ENCODE assay signal across 11 cellular contexts in genomic region chr9:129145316-129145715, GRCh38. TPM values are rescaled to one million over a fixed set of nuclear protein-coding genes. Genes with fewer than 3 reads are reported as not detected.
DNase-seq lines count a peak whose midpoint lies in the region; ATAC-seq, FAIRE-seq and TF ChIP-seq lines count a peak whose summit lies in the region.
"Had no signal": no experiment of that assay in that cellular context is flagged by ENCODE, and none has a peak within 500 bp of the region (broad histone marks: within the 10 kb centered on the region; RNA-seq: fewer than 3 reads in every experiment).

No MANE protein-coding gene starts in this region.

- TF ChIP-seq RAD21 in liver (IDR thresholded peaks at IDR 0.05), result no peak
- no peak for TF ChIP-seq RAD21 in HepG2 (CRISPR knock-in tag; IDR thresholded peaks at IDR 0.05)

- 87% methylated on average over 2 of the region's 2 CpGs for WGBS in liver
- WGBS in HepG2 (ENCODE audit: low lambda C conversion rate), result 100% methylated on average over 1 of the region's 2 CpGs
- 36 to 47% methylated on average over 2 of the region's 2 CpGs for WGBS in heart right ventricle, 2 donors
- no CpG with 5 or more reads among the region's 2 CpGs for WGBS in trophoblast cell (ENCODE audit: extremely low coverage, insufficient coverage, insufficient read length)

- no peak overlapping the region for H3K23ac ChIP-seq in trophoblast cell (ENCODE audit: low read length)

- peak overlapping the region; percentile 91 for H3K14ac ChIP-seq in trophoblast cell (ENCODE audit: low read length)

- ATAC-seq in HepG2 (no peak), heart right ventricle (no peak), HG03457 (IDR thresholded peaks at IDR 0.05; ENCODE audit: unreplicated experiment) (no peak)

- H3K4me1 ChIP-seq in liver (ENCODE audit: control insufficient read depth in 4 of 4, insufficient read depth in 4 of 4, low read length in 3 of 4) (peaks cover 7 to 44% (median 27%) of the 10 kb centered on the region in 4 donors), HepG2 (ENCODE audit: insufficient read depth, low read length) (peaks cover 52% of the 10 kb centered on the region), heart right ventricle (peaks cover 59 to 82% (median 80%) of the 10 kb centered on the region in 9 donors), trophoblast cell (ENCODE audit: control insufficient read depth in 1 of 2, insufficient read depth in 2 of 2, low read length in 2 of 2) (peaks cover 56 to 71% of the 10 kb centered on the region in 2 experiments)

- H3K36me3 ChIP-seq in liver (ENCODE audit: control insufficient read depth in 4 of 4, insufficient read depth in 3 of 4, low read depth in 1 of 4, low read length in 3 of 4) (peaks cover 6 to 23% (median 11%) of the 10 kb centered on the region in 4 donors), HepG2 (replicated peaks in 1 of 2; ENCODE audit: control insufficient read depth in 1 of 2, insufficient read depth in 2 of 2, low read length in 2 of 2) (peaks cover 9 to 29% of the 10 kb centered on the region in 2 experiments), heart right ventricle (peaks cover 0 to 61% (median 6%) of the 10 kb centered on the region in 9 donors), trophoblast cell (ENCODE audit: control insufficient read depth in 1 of 2, insufficient read depth in 2 of 2, low read length in 2 of 2) (peaks cover 36 to 42% of the 10 kb centered on the region in 2 experiments)

- peaks cover 61% of the 10 kb centered on the region for H3K79me1 ChIP-seq in trophoblast cell (ENCODE audit: low read length)

- TF ChIP-seq EP300 in HepG2 (IDR thresholded peaks at IDR 0.05; ENCODE audit: low read depth in 2 of 2, low read length in 2 of 2), result no peak
- TF ChIP-seq EP300 in HepG2 (CRISPR knock-in tag; IDR thresholded peaks at IDR 0.05; ENCODE audit: borderline replicate concordance), result no peak

- no peak for FAIRE-seq in HepG2 (lab: Jason Lieb, UNC)

- DNase-seq in HepG2 (ENCODE audit: low spot score), result no peak
- DNase-seq in heart right ventricle, result no peak
- DNase-seq in trophoblast cell, result no peak
- no peak for DNase-seq in COLO668 (lab: John Stamatoyannopoulos, UW; ENCODE audit: unreplicated experiment)
- DNase-seq in stimulated activated CD4-positive, alpha-beta T cell treated with anti-CD3 and anti-CD28 coated beads, Interleukin-4, amount 100 ng/mL, for 1 hour, result no peak
- no peak for DNase-seq in SKM-1 treated with dmso at 0.1 percent for 144 hours (lab: John Stamatoyannopoulos, UW; ENCODE audit: unreplicated experiment)
- DNase-seq: effector CD8-positive, alpha-beta T cell; NCI-H2029 treated with DMSO at 0.1 percent for 48 hours; OCI-M1 had no signal

- TF ChIP-seq CTCF in liver (IDR thresholded peaks at IDR 0.05; ENCODE audit: low read depth, low read length, missing input control) (no peak), HepG2 (CRISPR knock-in tag; IDR thresholded peaks at IDR 0.05) (no peak), heart right ventricle (IDR thresholded peaks at IDR 0.05) (no peak)

- H2BK12ac ChIP-seq in trophoblast cell (ENCODE audit: low read length), result peak overlapping the region; percentile 91

- H3K27ac ChIP-seq in liver (ENCODE audit: low read depth in 1 of 2, low read length in 2 of 2) (peak overlapping the region; percentile 61 to 62), HepG2 (ENCODE audit: extremely low read length, insufficient read depth, low read length) (no peak overlapping the region), heart right ventricle (peak overlapping the region; percentile 65 to 100 (median 100)), trophoblast cell (ENCODE audit: low read depth, low read length) (peak overlapping the region; percentile 98)

- no TSS peak for BruUV-seq in HepG2 (replicated peaks; lab: Mats Ljungman, UMichigan)

- peak overlapping the region; percentile 49 for H2AK5ac ChIP-seq in trophoblast cell (ENCODE audit: low read length)

- no peak for TF ChIP-seq POLR2A in HepG2 (IDR thresholded peaks at IDR 0.05; ENCODE audit: insufficient read depth in 1 of 2, low read depth in 2 of 2, low read length in 2 of 2)

- H3K4me3 ChIP-seq in liver (ENCODE audit: low read depth in 1 of 3, low read length in 3 of 3) (no peak overlapping the region), HepG2 (replicated peaks in 1 of 3; ENCODE audit: insufficient read depth in 1 of 3, low read depth in 2 of 3, low read length in 3 of 3) (no peak overlapping the region), heart right ventricle (peak overlapping the region in 1 of 10 donors; percentile 6), trophoblast cell (ENCODE audit: low read depth, low read length) (no peak overlapping the region)

- intact Hi-C loops in HepG2 (cut with micrococcal nuclease; ENCODE audit: unreplicated experiment) (no loop called here), heart right ventricle (cut with DNase I) (loop anchor here in 4 of 10 donors (2.0 to 10.0 kb wide), 3 partner anchors 23 to 349 kb away; no protein-coding TSS in a partner anchor)

- peak overlapping the region; percentile 97 for H2BK120ac ChIP-seq in trophoblast cell (ENCODE audit: insufficient read depth, low read length, poor library complexity)

- H2BK5ac ChIP-seq in trophoblast cell (ENCODE audit: low read depth, low read length, poor library complexity), result peak overlapping the region; percentile 84

- peak overlapping the region; percentile 96 for H3K18ac ChIP-seq in trophoblast cell (ENCODE audit: low read length)

- POLR2A ChIA-PET in HepG2 (lab: Yijun Ruan, JAX), result interaction anchor here (1.1 kb wide), 1 partner anchor 33 kb away, joined by 3 read pairs; the partner anchor contains the start of gene IER5L

- H3K79me2 ChIP-seq in HepG2 (ENCODE audit: insufficient read depth, low read length) (peaks cover 6% of the 10 kb centered on the region), trophoblast cell (ENCODE audit: control insufficient read depth, insufficient read depth, low read length, poor library complexity) (peaks cover 31% of the 10 kb centered on the region)

- H3K4me2 ChIP-seq in HepG2 (ENCODE audit: low read depth, low read length), result no peak overlapping the region
- H3K4me2 ChIP-seq in trophoblast cell (ENCODE audit: low read length), result peak overlapping the region; percentile 7

- no peaks in the 10 kb centered on the region for H3K9me3 ChIP-seq in liver (ENCODE audit: control insufficient read depth in 4 of 4, low read length in 3 of 4)
- no peaks in the 10 kb centered on the region for H3K9me3 ChIP-seq in HepG2 (ENCODE audit: low read length)
- no peaks in the 10 kb centered on the region for H3K9me3 ChIP-seq in heart right ventricle
- H3K9me3 ChIP-seq in trophoblast cell (ENCODE audit: insufficient read depth, low read depth, low read length), result no peaks in the 10 kb centered on the region

- H3K27me3 ChIP-seq in liver (ENCODE audit: control insufficient read depth in 4 of 4, insufficient read depth in 4 of 4, low read length in 3 of 4) (no peaks in the 10 kb centered on the region), HepG2 (ENCODE audit: control insufficient read depth in 1 of 2, insufficient read depth in 2 of 2, low read length in 2 of 2) (no peaks in the 10 kb centered on the region), heart right ventricle (no peaks in the 10 kb centered on the region), trophoblast cell (ENCODE audit: insufficient read depth, low read length) (no peaks in the 10 kb centered on the region)

- CTCF ChIA-PET in HepG2 (lab: Yijun Ruan, JAX; ENCODE audit: low intra/inter-chr PET ratio, low total read pairs), result interaction anchor here (1.6 kb wide), 1 partner anchor 37 kb away, joined by 3 read pairs; no protein-coding TSS in a partner anchor

- no peak overlapping the region for H3K9ac ChIP-seq in liver (ENCODE audit: low read depth in 1 of 2, low read length in 2 of 2)
- H3K9ac ChIP-seq in HepG2 (ENCODE audit: insufficient read depth, low read depth, low read length), result no peak overlapping the region
- H3K9ac ChIP-seq in trophoblast cell (ENCODE audit: low read length), result no peak overlapping the region

- H4K91ac ChIP-seq in trophoblast cell (ENCODE audit: low read depth, low read length), result peak overlapping the region; percentile 97

- H3K4ac ChIP-seq in trophoblast cell (ENCODE audit: low read depth, low read length), result peak overlapping the region; percentile 76

- peak overlapping the region; percentile 79 for H4K12ac ChIP-seq in trophoblast cell (ENCODE audit: low read depth, low read length)

- H2AFZ ChIP-seq in HepG2 (ENCODE audit: low read length) (no peak overlapping the region), trophoblast cell (ENCODE audit: insufficient read depth, low read length, poor library complexity) (peak overlapping the region; percentile 61)

- H4K20me1 ChIP-seq in HepG2 (ENCODE audit: insufficient read depth, low read length), result no peaks in the 10 kb centered on the region

- in situ Hi-C loops in HepG2 (cut with HindIII; ENCODE audit: extremely low pct_ligation_motif_present, low pct_unique_long_range_greater_than_20kb), result no loop called here

- peak overlapping the region; percentile 72 for H4K8ac ChIP-seq in trophoblast cell (ENCODE audit: low read depth, low read length)

RNA-seq across cellular contexts. Expression of gene IER5L, which starts 32.7 kb away (rescaled TPM):
- total RNA-seq in liver (1 to 10 TPM; 1.9 to 3.0 TPM), HepG2 (2016; rRNA removed; fragmentation: Illumina TruSeq; extraction: Trizol) (2.5 and 3.3 TPM in 2 replicates), heart right ventricle (10 to 100 TPM in 1 of 10 donors, 1 to 10 TPM in 9; 1.2 to 13.7 (median 5.6) TPM)
- polyA plus RNA-seq in liver (1 to 10 TPM in 1 of 2 donors, under 1 TPM in 1; 0.40 to 3.3 TPM), HepG2 (2011; rRNA removed) (1.8 and 3.6 TPM in 2 replicates), heart right ventricle (10 to 100 TPM in 1 of 2 donors, 1 to 10 TPM in 1; 5.0 to 26.3 TPM)
- 2.4 and 2.5 TPM in 2 replicates for total RNA-seq in HepG2 (2016; cell fraction: cytosol; rRNA removed; fragmentation: Illumina TruSeq; extraction: Trizol; ENCODE audit: low read depth)
- total RNA-seq in HepG2 (2016; cell fraction: insoluble cytoplasmic fraction; rRNA removed; fragmentation: Illumina TruSeq; extraction: Trizol), result 2.6 and 3.2 TPM in 2 replicates
- 2.0 and 2.7 TPM in 2 replicates for total RNA-seq in HepG2 (2016; cell fraction: membrane; rRNA removed; fragmentation: Illumina TruSeq; extraction: Trizol)
- 0.84 and 1.2 TPM in 2 replicates for total RNA-seq in HepG2 (2016; cell fraction: nucleus; rRNA removed; fragmentation: Illumina TruSeq; extraction: Trizol)
- 2.1 and 3.1 TPM in 2 replicates for polyA plus RNA-seq in HepG2 (2011; cell fraction: cytosol; rRNA removed)
- 4.4 and 4.5 TPM in 2 replicates for polyA plus RNA-seq in HepG2 (2011; cell fraction: nucleus; rRNA removed)
- polyA plus RNA-seq in HepG2 (2012), result 1.5 and 2.6 TPM in 2 replicates
- polyA plus RNA-seq in HepG2 (2016; cell fraction: cytosol; fragmentation: Illumina TruSeq; extraction: Trizol; ENCODE audit: low read depth), result 0.59 and 0.61 TPM in 2 replicates
- polyA plus RNA-seq in HepG2 (2016; cell fraction: insoluble cytoplasmic fraction; fragmentation: Illumina TruSeq; extraction: Trizol; ENCODE audit: low read depth), result 2.2 and 2.5 TPM in 2 replicates
- 0.52 and 0.74 TPM in 2 replicates for polyA plus RNA-seq in HepG2 (2016; cell fraction: membrane; fragmentation: Illumina TruSeq; extraction: Trizol; ENCODE audit: low read depth)
- 1.3 and 2.1 TPM in 2 replicates for polyA plus RNA-seq in HepG2 (2016; cell fraction: nucleus; fragmentation: Illumina TruSeq; extraction: Trizol; ENCODE audit: insufficient read depth, low read depth)
- 5.5 and 12.0 TPM in 2 replicates for polyA minus RNA-seq in HepG2 (2011; rRNA and poly(A)+ RNA removed; ENCODE audit: low replicate concordance)
- 5.6 and 6.2 TPM in 2 replicates for polyA minus RNA-seq in HepG2 (2011; cell fraction: cytosol; rRNA and poly(A)+ RNA removed)
- polyA minus RNA-seq in HepG2 (2011; cell fraction: nucleus; rRNA and poly(A)+ RNA removed), result 1.2 and 1.9 TPM in 2 replicates
- polyA plus RNA-seq in trophoblast cell (2013), result 63.3 and 64.2 TPM in 2 replicates

RNA-seq across cellular contexts. Expression of gene PTPA, which starts 34.1 kb away (rescaled TPM):
- total RNA-seq in liver (10 to 100 TPM; 27.6 to 42.6 TPM), HepG2 (2016; rRNA removed; fragmentation: Illumina TruSeq; extraction: Trizol) (105 and 109 TPM in 2 replicates), heart right ventricle (100 to 1,000 TPM; 169 to 227 (median 187) TPM)
- polyA plus RNA-seq in liver (10 to 100 TPM; 34.1 to 66.0 TPM), HepG2 (2011; rRNA removed) (79.3 and 86.0 TPM in 2 replicates), heart right ventricle (100 to 1,000 TPM; 106 to 176 TPM)
- total RNA-seq in HepG2 (2016; cell fraction: cytosol; rRNA removed; fragmentation: Illumina TruSeq; extraction: Trizol; ENCODE audit: low read depth), result 13.7 and 14.3 TPM in 2 replicates
- 107 and 108 TPM in 2 replicates for total RNA-seq in HepG2 (2016; cell fraction: insoluble cytoplasmic fraction; rRNA removed; fragmentation: Illumina TruSeq; extraction: Trizol)
- 42.5 and 49.9 TPM in 2 replicates for total RNA-seq in HepG2 (2016; cell fraction: membrane; rRNA removed; fragmentation: Illumina TruSeq; extraction: Trizol)
- total RNA-seq in HepG2 (2016; cell fraction: nucleus; rRNA removed; fragmentation: Illumina TruSeq; extraction: Trizol), result 57.5 and 66.5 TPM in 2 replicates
- polyA plus RNA-seq in HepG2 (2011; cell fraction: cytosol; rRNA removed), result 78.6 and 93.8 TPM in 2 replicates
- 64.7 and 73.4 TPM in 2 replicates for polyA plus RNA-seq in HepG2 (2011; cell fraction: nucleus; rRNA removed)
- 58.7 and 58.8 TPM in 2 replicates for polyA plus RNA-seq in HepG2 (2012)
- polyA plus RNA-seq in HepG2 (2016; cell fraction: cytosol; fragmentation: Illumina TruSeq; extraction: Trizol; ENCODE audit: low read depth), result 12.7 and 14.2 TPM in 2 replicates
- 95.6 and 101 TPM in 2 replicates for polyA plus RNA-seq in HepG2 (2016; cell fraction: insoluble cytoplasmic fraction; fragmentation: Illumina TruSeq; extraction: Trizol; ENCODE audit: low read depth)
- 35.2 and 36.7 TPM in 2 replicates for polyA plus RNA-seq in HepG2 (2016; cell fraction: membrane; fragmentation: Illumina TruSeq; extraction: Trizol; ENCODE audit: low read depth)
- polyA plus RNA-seq in HepG2 (2016; cell fraction: nucleus; fragmentation: Illumina TruSeq; extraction: Trizol; ENCODE audit: insufficient read depth, low read depth), result 80.4 and 88.7 TPM in 2 replicates
- 104 and 215 TPM in 2 replicates for polyA minus RNA-seq in HepG2 (2011; rRNA and poly(A)+ RNA removed; ENCODE audit: low replicate concordance)
- 57.5 and 58.2 TPM in 2 replicates for polyA minus RNA-seq in HepG2 (2011; cell fraction: cytosol; rRNA and poly(A)+ RNA removed)
- 32.4 and 34.9 TPM in 2 replicates for polyA minus RNA-seq in HepG2 (2011; cell fraction: nucleus; rRNA and poly(A)+ RNA removed)
- polyA plus RNA-seq in trophoblast cell (2013), result 62.5 and 63.2 TPM in 2 replicates

RNA-seq across cellular contexts. Expression of gene CRAT, which starts 34.7 kb away (rescaled TPM):
- total RNA-seq in liver (100 to 1,000 TPM in 1 of 2 donors, 10 to 100 TPM in 1; 33.8 to 121 TPM), HepG2 (2016; rRNA removed; fragmentation: Illumina TruSeq; extraction: Trizol) (26.6 and 29.3 TPM in 2 replicates), heart right ventricle (10 to 100 TPM; 67.0 to 84.7 (median 74.1) TPM)
- polyA plus RNA-seq in liver (100 to 1,000 TPM in 1 of 2 donors, 10 to 100 TPM in 1; 69.8 to 108 TPM), HepG2 (2011; rRNA removed) (26.1 and 31.1 TPM in 2 replicates), heart right ventricle (10 to 100 TPM; 19.5 to 48.5 TPM)
- total RNA-seq in HepG2 (2016; cell fraction: cytosol; rRNA removed; fragmentation: Illumina TruSeq; extraction: Trizol; ENCODE audit: low read depth), result 13.7 and 20.3 TPM in 2 replicates
- 24.5 and 28.0 TPM in 2 replicates for total RNA-seq in HepG2 (2016; cell fraction: insoluble cytoplasmic fraction; rRNA removed; fragmentation: Illumina TruSeq; extraction: Trizol)
- total RNA-seq in HepG2 (2016; cell fraction: membrane; rRNA removed; fragmentation: Illumina TruSeq; extraction: Trizol), result 27.1 and 32.0 TPM in 2 replicates
- total RNA-seq in HepG2 (2016; cell fraction: nucleus; rRNA removed; fragmentation: Illumina TruSeq; extraction: Trizol), result 17.6 and 18.1 TPM in 2 replicates
- 21.4 and 24.4 TPM in 2 replicates for polyA plus RNA-seq in HepG2 (2011; cell fraction: cytosol; rRNA removed)
- polyA plus RNA-seq in HepG2 (2011; cell fraction: nucleus; rRNA removed), result 62.4 and 63.9 TPM in 2 replicates
- 32.3 and 32.7 TPM in 2 replicates for polyA plus RNA-seq in HepG2 (2012)
- polyA plus RNA-seq in HepG2 (2016; cell fraction: cytosol; fragmentation: Illumina TruSeq; extraction: Trizol; ENCODE audit: low read depth), result 18.5 and 23.3 TPM in 2 replicates
- 27.2 and 34.4 TPM in 2 replicates for polyA plus RNA-seq in HepG2 (2016; cell fraction: insoluble cytoplasmic fraction; fragmentation: Illumina TruSeq; extraction: Trizol; ENCODE audit: low read depth)
- polyA plus RNA-seq in HepG2 (2016; cell fraction: membrane; fragmentation: Illumina TruSeq; extraction: Trizol; ENCODE audit: low read depth), result 26.8 and 32.7 TPM in 2 replicates
- polyA plus RNA-seq in HepG2 (2016; cell fraction: nucleus; fragmentation: Illumina TruSeq; extraction: Trizol; ENCODE audit: insufficient read depth, low read depth), result 29.5 and 29.9 TPM in 2 replicates
- 7.1 and 60.6 TPM in 2 replicates for polyA minus RNA-seq in HepG2 (2011; rRNA and poly(A)+ RNA removed; ENCODE audit: low replicate concordance)
- polyA minus RNA-seq in HepG2 (2011; cell fraction: cytosol; rRNA and poly(A)+ RNA removed), result 24.5 and 25.6 TPM in 2 replicates
- 11.7 and 16.0 TPM in 2 replicates for polyA minus RNA-seq in HepG2 (2011; cell fraction: nucleus; rRNA and poly(A)+ RNA removed)
- polyA plus RNA-seq in trophoblast cell (2013), result 13.3 and 13.9 TPM in 2 replicates
